24 cellular contexts compared by ENCODE assay signal in the genomic region with DNA sequence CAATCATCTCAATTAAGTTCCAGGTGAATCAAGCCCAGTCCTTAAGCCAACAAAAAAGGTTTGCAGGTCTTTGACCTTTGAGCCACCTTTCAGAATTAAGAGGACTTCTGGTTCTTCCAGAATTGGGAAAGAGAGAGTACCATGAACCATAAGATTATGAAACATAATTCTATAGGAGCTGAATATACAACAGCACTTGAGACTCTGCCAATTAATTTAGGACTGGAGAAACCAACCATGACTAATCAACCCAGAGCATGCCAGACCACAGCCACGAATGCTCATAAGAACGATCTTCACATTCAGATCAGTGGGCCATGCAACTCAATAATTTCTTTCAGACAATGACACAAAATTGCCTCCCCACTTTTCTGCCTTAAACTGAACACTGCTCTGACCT.
DNase-seq lines count a peak whose midpoint lies in the region; ATAC-seq and TF ChIP-seq lines count a peak whose summit lies in the region.
"Had no signal": no experiment of that assay in that cellular context is flagged by ENCODE, and none has a peak within 500 bp of the region (broad histone marks: within the 10 kb centered on the region; RNA-seq: fewer than 3 reads in every experiment).

No MANE protein-coding gene starts in this region.

- no peak for TF ChIP-seq EP300 in tibial nerve (IDR thresholded peaks at IDR 0.05)

- H3K27ac ChIP-seq in tibial nerve (no peak overlapping the region), lower lobe of right lung (no peak overlapping the region)
- H3K27ac ChIP-seq: spleen, stomach had no signal

- no peaks in the 10 kb centered on the region; the same call in 1 of the 2 replicates for H3K27me3 Mint-ChIP-seq in HFFc6 (ENCODE audit: insufficient read depth)
- H3K27me3 Mint-ChIP-seq: activated CD4-positive, alpha-beta memory T cell treated with anti-CD3 and anti-CD28 coated beads for 36 hours; effector memory CD8-positive, alpha-beta T cell; type B pancreatic cell had no signal

- H3K4me3 Mint-ChIP-seq in HFFc6, result no peak overlapping the region
- H3K4me3 Mint-ChIP-seq: activated CD4-positive, alpha-beta memory T cell treated with anti-CD3 and anti-CD28 coated beads for 36 hours; CD14-positive monocyte; effector memory CD8-positive, alpha-beta T cell; type B pancreatic cell had no signal

- no peak overlapping the region for H3K27ac Mint-ChIP-seq in HFFc6
- H3K27ac Mint-ChIP-seq: activated CD4-positive, alpha-beta memory T cell treated with anti-CD3 and anti-CD28 coated beads for 36 hours; CD14-positive monocyte; effector memory CD8-positive, alpha-beta T cell; type B pancreatic cell had no signal

- intact Hi-C loops in lower lobe of right lung (cut with DNase I), result no loop called here

- H3K4me1 ChIP-seq in tibial nerve, result no peaks in the 10 kb centered on the region
- no peaks in the 10 kb centered on the region for H3K4me1 ChIP-seq in lower lobe of right lung
- H3K4me1 ChIP-seq: spleen, stomach had no signal

- no peak overlapping the region for H3K4me3 ChIP-seq in AG04449 (ENCODE audit: low read depth, low read length)
- H3K4me3 ChIP-seq in tibial nerve, result no peak overlapping the region
- no peak overlapping the region for H3K4me3 ChIP-seq in lower lobe of right lung
- H3K4me3 ChIP-seq: GM12878, spleen, stomach had no signal

- H3K9me3 ChIP-seq in tibial nerve (no peaks in the 10 kb centered on the region), lower lobe of right lung (no peaks in the 10 kb centered on the region)

- H3K4me1 Mint-ChIP-seq in HFFc6 (ENCODE audit: low read depth), result peaks cover 21% of the 10 kb centered on the region
- H3K4me1 Mint-ChIP-seq: CD14-positive monocyte had no signal

- DNase-seq in AG04449 (ENCODE audit: low read depth, low spot score) (peak; percentile 61), HFFc6 (peak; percentile 20), amniotic epithelial cell (ENCODE audit: low read depth) (peak; percentile 58), fibroblast of peridontal ligament (ENCODE audit: extremely low read depth) (peak; percentile 77), tibial nerve (ENCODE audit: low spot score in 2 of 2) (no peak), GM03348 (ENCODE audit: low spot score) (no peak), lower lobe of right lung (no peak)
- DNase-seq: activated CD4-positive, alpha-beta memory T cell treated with anti-CD3 and anti-CD28 coated beads for 36 hours; activated naive CD4-positive, alpha-beta T cell treated with Interleukin-2 at 50 U/mL for 16 hours; anterior cingulate cortex; DMS 273 treated with DMSO at 0.1 percent for 48 hours; effector memory CD8-positive, alpha-beta T cell; kidney; NCI-H187 treated with DMSO at 0.1 percent for 48 hours; NCI-H345; occipital lobe; spleen; stimulated activated CD4-positive, alpha-beta T cell treated with anti-CD3 and anti-CD28 coated beads, Interleukin-4, amount 100 ng/mL, for 4 hours; stomach had no signal

- H3K27me3 ChIP-seq in tibial nerve (no peaks in the 10 kb centered on the region), lower lobe of right lung (ENCODE audit: low read depth) (no peaks in the 10 kb centered on the region)
- H3K27me3 ChIP-seq: stomach had no signal

- POLR2A ChIA-PET in AG04449 (lab: Yijun Ruan, JAX), result no interaction called here

- TF ChIP-seq CTCF in AG04449 (IDR thresholded peaks at IDR 0.05; ENCODE audit: insufficient read depth, low read length, missing control alignments), result no peak
- TF ChIP-seq CTCF in HFFc6 (IDR thresholded peaks at IDR 0.05), result no peak
- TF ChIP-seq CTCF in tibial nerve (IDR thresholded peaks at IDR 0.05), result no peak
- TF ChIP-seq CTCF in lower lobe of right lung (IDR thresholded peaks at IDR 0.05), result no peak

- WGBS in tibial nerve, 2 donors, result 82 to 88% methylated on average over 2 of the region's 2 CpGs

- H3K9me3 Mint-ChIP-seq in HFFc6, result no peaks in the 10 kb centered on the region
- H3K9me3 Mint-ChIP-seq: activated CD4-positive, alpha-beta memory T cell treated with anti-CD3 and anti-CD28 coated beads for 36 hours had no signal

- ATAC-seq in HG03196 (IDR thresholded peaks at IDR 0.05; ENCODE audit: unreplicated experiment) (no peak), lower lobe of right lung (no peak)
- ATAC-seq: effector memory CD8-positive, alpha-beta T cell; GM12878; SK-N-SH treated with all-trans-retinoic acid at 6 μM for 48 hours had no signal

- no peaks in the 10 kb centered on the region for H3K36me3 ChIP-seq in tibial nerve
- no peaks in the 10 kb centered on the region for H3K36me3 ChIP-seq in lower lobe of right lung
- H3K36me3 ChIP-seq: spleen, stomach had no signal

- no peaks in the 10 kb centered on the region for H3K36me3 Mint-ChIP-seq in HFFc6 (ENCODE audit: low read depth)
- H3K36me3 Mint-ChIP-seq: activated CD4-positive, alpha-beta memory T cell treated with anti-CD3 and anti-CD28 coated beads for 36 hours; CD14-positive monocyte; type B pancreatic cell had no signal

- CTCF ChIA-PET in AG04449 (lab: Yijun Ruan, JAX), result interaction anchor here (0.6 kb wide), 1 partner anchor 96 kb away, joined by 3 read pairs; no protein-coding TSS in a partner anchor

- TF ChIP-seq POLR2A in tibial nerve (IDR thresholded peaks at IDR 0.05), result no peak

Comparison
In these comparisons a context has a peak if more than half of its experiments do, and no peak if none do; other contexts are left out.
1. DNase-seq: peak in AG04449 (single experiment), HFFc6 (single experiment), amniotic epithelial cell (single experiment) and fibroblast of peridontal ligament (single experiment); none in tibial nerve (0 of 2), GM03348 (single experiment) and lower lobe of right lung (single experiment).